ENCODE assay signal across 12 cellular contexts in the genomic region with DNA sequence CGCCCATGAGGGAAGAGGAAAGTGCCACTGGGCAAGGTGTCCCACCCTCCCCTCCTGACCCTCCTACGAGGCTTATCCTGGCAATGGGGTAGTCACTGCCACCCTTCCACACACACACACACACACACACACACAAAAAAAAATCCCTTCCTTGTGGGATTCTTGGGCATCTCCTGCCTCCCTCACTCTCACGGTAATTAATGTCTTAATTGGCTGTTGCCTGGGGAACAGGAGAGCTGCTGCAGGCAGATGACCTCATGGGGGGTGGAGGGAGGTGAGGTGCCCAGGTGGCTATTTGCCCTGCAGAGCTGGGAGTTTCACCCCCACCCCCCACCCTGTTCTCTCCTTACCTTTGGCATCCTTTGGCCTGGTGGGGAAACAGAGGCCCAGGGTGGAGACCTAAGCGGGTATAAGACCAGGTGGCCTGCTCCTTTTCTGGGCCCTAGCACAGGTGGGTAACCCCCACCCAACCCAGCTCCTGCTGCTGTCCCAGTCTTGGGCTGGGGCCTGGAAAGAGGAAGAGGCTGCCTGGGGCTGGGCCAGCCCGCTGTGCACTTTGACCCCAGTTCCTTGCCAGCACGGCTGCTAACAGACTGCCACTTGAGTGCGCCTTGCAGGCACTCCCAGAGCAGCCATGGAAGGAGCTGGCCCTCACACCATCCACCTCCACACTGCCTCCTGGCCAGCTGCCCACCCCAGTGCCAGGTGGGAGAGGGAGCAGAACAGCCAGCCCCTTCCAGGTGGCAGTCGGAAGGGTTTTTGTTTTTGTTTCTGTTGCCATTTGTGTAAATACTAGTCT. TPM values are rescaled to one million over a fixed set of nuclear protein-coding genes. Genes with fewer than 3 reads are reported as not detected.
DNase-seq lines count a peak whose midpoint lies in the region; ATAC-seq and TF ChIP-seq lines count a peak whose summit lies in the region.
"Had no signal": no experiment of that assay in that cellular context is flagged by ENCODE, and none has a peak within 500 bp of the region (broad histone marks: within the 10 kb centered on the region; RNA-seq: fewer than 3 reads in every experiment).

No MANE protein-coding gene starts in this region.

- peak; percentile 23 for DNase-seq in KBM-7
- peak in 2 of 3 donors; percentile 85 to 86 for DNase-seq in Peyer's patch
- peak in 1 of 2 donors; percentile 80 for DNase-seq in left lung
- no peak for DNase-seq in activated CD8-positive, alpha-beta T cell treated with anti-CD3 and anti-CD28 coated beads for 36 hours
- DNase-seq in activated T-helper 2 cell treated with anti-CD3 and anti-CD28 coated beads, Interferon-gamma antibody, Interleukin-2, Interleukin-4, amounts not matched to agents 10 μg/mL and 5 μg/mL and 100 μg/mL, durations not matched to agents 14 hours and 24 hours and 36 hours (ENCODE audit: low spot score) = no peak
- DNase-seq in stimulated activated CD4-positive, alpha-beta T cell treated with anti-CD3 and anti-CD28 coated beads, Interleukin-4, amount 100 ng/mL, for 24 hours = no peak
- no peak for DNase-seq in activated effector memory CD4-positive, alpha-beta T cell treated with Interleukin-2 at 50 U/mL for 16 hours
- DNase-seq: activated CD4-positive, alpha-beta T cell treated with anti-CD3 and anti-CD28 coated beads, Interleukin-2, amount 10 ng/mL, durations not matched to agents 24 days and 14 days; dorsolateral prefrontal cortex; HCEC 1CT; NCI-H1694 treated with DMSO at 0.1 percent for 48 hours had no signal

- H3K36me3 ChIP-seq in BLaER1 (peaks cover 42% of the 10 kb centered on the region), Peyer's patch (peaks cover 0 to 16% (median 0%) of the 10 kb centered on the region in 3 donors), left lung (peaks cover 0 to 15% of the 10 kb centered on the region in 2 donors)

- TF ChIP-seq POLR2A in Peyer's patch (IDR thresholded peaks at IDR 0.05) = peak; percentile 47 to 58

- TF ChIP-seq CTCF in Peyer's patch (IDR thresholded peaks at IDR 0.05) (no peak), left lung (IDR thresholded peaks at IDR 0.05) (no peak)
- TF ChIP-seq CTCF in activated CD8-positive, alpha-beta T cell treated with anti-CD3 and anti-CD28 coated beads for 36 hours (IDR thresholded peaks at IDR 0.05) = no peak

- no peak overlapping the region for H3K4me3 Mint-ChIP-seq in activated CD8-positive, alpha-beta T cell treated with anti-CD3 and anti-CD28 coated beads for 36 hours
- no peak overlapping the region for H3K4me3 Mint-ChIP-seq in activated T-helper 2 cell treated with anti-CD3 and anti-CD28 coated beads, Interferon-gamma antibody, Interleukin-2, Interleukin-4, amounts not matched to agents 10 μg/mL and 5 μg/mL and 100 μg/mL, durations not matched to agents 14 hours and 24 hours and 36 hours (ENCODE audit: low read depth)
- H3K4me3 Mint-ChIP-seq: activated CD4-positive, alpha-beta T cell treated with anti-CD3 and anti-CD28 coated beads, Interleukin-2, amount 10 ng/mL, durations not matched to agents 24 days and 14 days had no signal

- H3K4me1 Mint-ChIP-seq in activated CD8-positive, alpha-beta T cell treated with anti-CD3 and anti-CD28 coated beads for 36 hours (ENCODE audit: low read depth) = no peaks in the 10 kb centered on the region
- no peaks in the 10 kb centered on the region for H3K4me1 Mint-ChIP-seq in activated T-helper 2 cell treated with anti-CD3 and anti-CD28 coated beads, Interferon-gamma antibody, Interleukin-2, Interleukin-4, amounts not matched to agents 10 μg/mL and 5 μg/mL and 100 μg/mL, durations not matched to agents 14 hours and 24 hours and 36 hours (ENCODE audit: low read depth)
- H3K4me1 Mint-ChIP-seq: activated CD4-positive, alpha-beta T cell treated with anti-CD3 and anti-CD28 coated beads, Interleukin-2, amount 10 ng/mL, durations not matched to agents 24 days and 14 days had no signal

- POLR2A ChIA-PET in activated CD8-positive, alpha-beta T cell treated with anti-CD3 and anti-CD28 coated beads for 36 hours (lab: Charles Lee) = no interaction called here

- H3K4me2 ChIP-seq in BLaER1 = peak overlapping the region; percentile 58

- H4K20me1 ChIP-seq in BLaER1 = peaks cover 65% of the 10 kb centered on the region

- no peak overlapping the region for H3K27ac Mint-ChIP-seq in activated CD8-positive, alpha-beta T cell treated with anti-CD3 and anti-CD28 coated beads for 36 hours
- H3K27ac Mint-ChIP-seq in activated T-helper 2 cell treated with anti-CD3 and anti-CD28 coated beads, Interferon-gamma antibody, Interleukin-2, Interleukin-4, amounts not matched to agents 10 μg/mL and 5 μg/mL and 100 μg/mL, durations not matched to agents 14 hours and 24 hours and 36 hours = no peak overlapping the region
- H3K27ac Mint-ChIP-seq: activated CD4-positive, alpha-beta T cell treated with anti-CD3 and anti-CD28 coated beads, Interleukin-2, amount 10 ng/mL, durations not matched to agents 24 days and 14 days had no signal

- H3K4me3 ChIP-seq in BLaER1 (no peak overlapping the region), Peyer's patch (no peak overlapping the region), left lung (no peak overlapping the region)
- H3K4me3 ChIP-seq: dorsolateral prefrontal cortex had no signal

- H3K27me3 ChIP-seq in BLaER1 (peaks cover 61% of the 10 kb centered on the region), Peyer's patch (no peaks in the 10 kb centered on the region), left lung (no peaks in the 10 kb centered on the region)

- H3K9me3 ChIP-seq in BLaER1 (no peaks in the 10 kb centered on the region), Peyer's patch (no peaks in the 10 kb centered on the region), left lung (no peaks in the 10 kb centered on the region)

- no peaks in the 10 kb centered on the region for H3K9me3 Mint-ChIP-seq in activated CD8-positive, alpha-beta T cell treated with anti-CD3 and anti-CD28 coated beads for 36 hours
- no peaks in the 10 kb centered on the region for H3K9me3 Mint-ChIP-seq in activated T-helper 2 cell treated with anti-CD3 and anti-CD28 coated beads, Interferon-gamma antibody, Interleukin-2, Interleukin-4, amounts not matched to agents 10 μg/mL and 5 μg/mL and 100 μg/mL, durations not matched to agents 14 hours and 24 hours and 36 hours
- H3K9me3 Mint-ChIP-seq: activated CD4-positive, alpha-beta T cell treated with anti-CD3 and anti-CD28 coated beads, Interleukin-2, amount 10 ng/mL, durations not matched to agents 24 days and 14 days had no signal

- intact Hi-C loops in left lung (cut with DNase I) = no loop called here
- intact Hi-C loops in activated CD8-positive, alpha-beta T cell treated with anti-CD3 and anti-CD28 coated beads for 36 hours (cut with micrococcal nuclease) = no loop called here
- intact Hi-C loops in activated T-helper 2 cell treated with anti-CD3 and anti-CD28 coated beads, Interferon-gamma antibody, Interleukin-2, Interleukin-4, amounts not matched to agents 10 μg/mL and 5 μg/mL and 100 μg/mL, durations not matched to agents 14 hours and 24 hours and 36 hours (cut with micrococcal nuclease) = no loop called here

- no peaks in the 10 kb centered on the region for H3K27me3 Mint-ChIP-seq in activated CD8-positive, alpha-beta T cell treated with anti-CD3 and anti-CD28 coated beads for 36 hours
- no peaks in the 10 kb centered on the region for H3K27me3 Mint-ChIP-seq in activated T-helper 2 cell treated with anti-CD3 and anti-CD28 coated beads, Interferon-gamma antibody, Interleukin-2, Interleukin-4, amounts not matched to agents 10 μg/mL and 5 μg/mL and 100 μg/mL, durations not matched to agents 14 hours and 24 hours and 36 hours (ENCODE audit: low read depth)
- H3K27me3 Mint-ChIP-seq: activated CD4-positive, alpha-beta T cell treated with anti-CD3 and anti-CD28 coated beads, Interleukin-2, amount 10 ng/mL, durations not matched to agents 24 days and 14 days had no signal

- H3K36me3 Mint-ChIP-seq in activated CD8-positive, alpha-beta T cell treated with anti-CD3 and anti-CD28 coated beads for 36 hours (ENCODE audit: low read depth) = peaks cover 2% of the 10 kb centered on the region
- H3K36me3 Mint-ChIP-seq in activated T-helper 2 cell treated with anti-CD3 and anti-CD28 coated beads, Interferon-gamma antibody, Interleukin-2, Interleukin-4, amounts not matched to agents 10 μg/mL and 5 μg/mL and 100 μg/mL, durations not matched to agents 14 hours and 24 hours and 36 hours (ENCODE audit: low read depth) = no peaks in the 10 kb centered on the region

- in situ Hi-C loops in KBM-7 (cut with MboI; ENCODE audit: low pct_unique_long_range_greater_than_20kb, low sequenced_read_pairs) = no loop called here

- no peak overlapping the region for H3K9ac ChIP-seq in BLaER1

- peaks cover 48% of the 10 kb centered on the region for H3K4me1 ChIP-seq in BLaER1
- peaks cover 0 to 12% (median 0%) of the 10 kb centered on the region in 4 donors for H3K4me1 ChIP-seq in Peyer's patch
- peaks cover 0 to 12% of the 10 kb centered on the region in 2 donors for H3K4me1 ChIP-seq in left lung

- CTCF ChIA-PET in activated CD8-positive, alpha-beta T cell treated with anti-CD3 and anti-CD28 coated beads for 36 hours (lab: Charles Lee) = no interaction called here

- H3K27ac ChIP-seq in BLaER1 = peak overlapping the region; percentile 64
- H3K27ac ChIP-seq in Peyer's patch = peak overlapping the region in 3 of 4 donors; percentile 60 to 84 (median 74)
- H3K27ac ChIP-seq in left lung = no peak overlapping the region
- H3K27ac ChIP-seq: dorsolateral prefrontal cortex had no signal

- peak; percentile 39 for ATAC-seq in left lung
- ATAC-seq in activated CD8-positive, alpha-beta T cell treated with anti-CD3 and anti-CD28 coated beads for 36 hours = no peak

RNA-seq across cellular contexts. Expression of gene EFNB1, which starts 12.6 kb away (rescaled TPM):
- total RNA-seq in Peyer's patch (10 to 100 TPM; 19.0 to 77.6 (median 55.3) TPM), left lung (10 to 100 TPM; 34.8 to 44.3 TPM)
- 1 to 10 TPM; 3.1 to 4.2 TPM for total RNA-seq in activated CD8-positive, alpha-beta T cell treated with anti-CD3 and anti-CD28 coated beads for 36 hours
- total RNA-seq in activated T-helper 2 cell treated with anti-CD3 and anti-CD28 coated beads, Interferon-gamma antibody, Interleukin-2, Interleukin-4, amounts not matched to agents 10 μg/mL and 5 μg/mL and 100 μg/mL, durations not matched to agents 14 hours and 24 hours and 36 hours = 7.4 and 7.6 TPM in 2 replicates

Comparison
In these comparisons a context has a peak if more than half of its experiments do, and no peak if none do; other contexts are left out.
1. H3K27ac ChIP-seq: peak in BLaER1 (single experiment) and Peyer's patch (3 of 4); none in left lung (0 of 2).
2. DNase-seq: peak in KBM-7 (single experiment) and Peyer's patch (2 of 3); none in activated CD8-positive, alpha-beta T cell treated with anti-CD3 and anti-CD28 coated beads for 36 hours (single experiment), activated T-helper 2 cell treated with anti-CD3 and anti-CD28 coated beads, Interferon-gamma antibody, Interleukin-2, Interleukin-4, amounts not matched to agents 10 μg/mL and 5 μg/mL and 100 μg/mL, durations not matched to agents 14 hours and 24 hours and 36 hours (single experiment), stimulated activated CD4-positive, alpha-beta T cell treated with anti-CD3 and anti-CD28 coated beads, Interleukin-4, amount 100 ng/mL, for 24 hours (single experiment) and activated effector memory CD4-positive, alpha-beta T cell treated with Interleukin-2 at 50 U/mL for 16 hours (single experiment).